In the genomic region with DNA sequence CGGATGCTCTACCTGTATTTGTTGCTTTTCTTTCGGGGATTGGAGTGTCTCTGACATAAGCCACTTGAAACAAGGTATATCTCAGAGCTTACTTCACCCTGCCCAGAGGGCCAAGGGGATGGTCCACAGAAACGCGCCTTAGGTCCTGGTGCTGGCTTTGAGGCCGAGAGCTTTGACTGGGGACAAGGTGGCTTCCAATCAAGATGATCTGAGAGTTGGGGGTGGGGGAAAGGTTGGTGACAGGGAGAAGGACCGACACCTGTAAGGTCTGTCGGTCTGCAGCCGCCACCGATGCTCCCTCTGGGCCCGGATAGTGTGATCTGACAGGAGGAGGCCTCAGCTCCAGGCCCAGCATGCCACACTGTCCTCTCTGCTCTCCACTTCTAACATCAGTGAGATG, we compare ENCODE assay signal across 13 cellular contexts. TPM values are rescaled to one million over a fixed set of nuclear protein-coding genes. Genes with fewer than 3 reads are reported as not detected.
A peak's percentile ranks its signal among the peaks of the same experiment; 100 is the strongest.
DNase-seq lines count a peak whose midpoint lies in the region; ATAC-seq and TF ChIP-seq lines count a peak whose summit lies in the region.
"Had no signal": no experiment of that assay in that cellular context is flagged by ENCODE, and none has a peak within 500 bp of the region (broad histone marks: within the 10 kb centered on the region; RNA-seq: fewer than 3 reads in every experiment).

No MANE protein-coding gene starts in this region.

- H3K4me2 ChIP-seq in OCI-LY1 (ENCODE audit: low read length), result no peak overlapping the region
- H3K4me2 ChIP-seq in osteoblast (ENCODE audit: insufficient read depth, low read length), result no peak overlapping the region

- H3K4me3 Mint-ChIP-seq in CD4-positive, alpha-beta T cell, result no peak overlapping the region
- H3K4me3 Mint-ChIP-seq: CD4-positive, CD25-positive, alpha-beta regulatory T cell had no signal

- H3K36me3 ChIP-seq in OCI-LY1 (ENCODE audit: insufficient read depth, low read length) (peaks cover 36% of the 10 kb centered on the region; the same call in 1 of the 2 replicates), breast epithelium (no peaks in the 10 kb centered on the region), osteoblast (ENCODE audit: insufficient read depth, low read length) (peaks cover 82% of the 10 kb centered on the region), body of pancreas (replicated peaks in 1 of 2; ENCODE audit: insufficient read depth in 1 of 2, low read depth in 2 of 2) (peaks cover 0 to 18% of the 10 kb centered on the region in 2 donors)

- no peak for ATAC-seq in CD4-positive, alpha-beta T cell (ENCODE audit: poor library complexity)
- ATAC-seq in GM21717 (IDR thresholded peaks at IDR 0.05; ENCODE audit: unreplicated experiment) (no peak), body of pancreas (no peak)

- no peak overlapping the region for H3K9ac ChIP-seq in OCI-LY1 (ENCODE audit: low read length)
- H3K9ac ChIP-seq: parathyroid adenoma had no signal

- H3K9me3 Mint-ChIP-seq in CD4-positive, alpha-beta T cell, result no peaks in the 10 kb centered on the region
- H3K9me3 Mint-ChIP-seq: CD4-positive, CD25-positive, alpha-beta regulatory T cell had no signal

- 74 to 82% methylated on average over 8 to 10 of the region's 10 CpGs for WGBS in body of pancreas, 2 donors

- no peak for DNase-seq in CD4-positive, alpha-beta T cell
- DNase-seq in breast epithelium (ENCODE audit: low spot score in 2 of 2) (no peak), osteoblast (ENCODE audit: insufficient read length, low spot score, missing footprints) (peak; percentile 15), medulla oblongata (ENCODE audit: extremely low spot score) (no peak), body of pancreas (no peak)
- DNase-seq: KG1; NK-92 treated with Interleukin-12 subunit alpha and Interleukin-12 subunit beta, amount 100 ng/mL, for 24 hours had no signal

- H3K9me2 ChIP-seq in OCI-LY1 (ENCODE audit: low read depth, low read length), result no peaks in the 10 kb centered on the region

- no peaks in the 10 kb centered on the region for H3K27me3 ChIP-seq in CD4-positive, alpha-beta T cell (ENCODE audit: control insufficient read depth, insufficient read depth, low read length)
- H3K27me3 ChIP-seq in OCI-LY1 (ENCODE audit: insufficient read depth, low read length) (no peaks in the 10 kb centered on the region), breast epithelium (no peaks in the 10 kb centered on the region), osteoblast (ENCODE audit: insufficient read depth, low read length) (no peaks in the 10 kb centered on the region), body of pancreas (no peaks in the 10 kb centered on the region)
- H3K27me3 ChIP-seq: adrenal gland, left lung had no signal

- intact Hi-C loops in CD4-positive, alpha-beta T cell (cut with DNase I, micrococcal nuclease), result no loop called here
- intact Hi-C loops in breast epithelium (cut with DNase I; ENCODE audit: low total_unique reads) (no loop called here), body of pancreas (cut with DNase I) (no loop called here)

- H4K20me1 ChIP-seq in OCI-LY1 (ENCODE audit: insufficient read depth, low read length) (no peaks in the 10 kb centered on the region), osteoblast (ENCODE audit: insufficient read depth, low read length) (peaks cover 32% of the 10 kb centered on the region)

- no peak for TF ChIP-seq CTCF in CD4-positive, alpha-beta T cell (IDR thresholded peaks at IDR 0.05)
- TF ChIP-seq CTCF in OCI-LY1 (IDR thresholded peaks at IDR 0.05; ENCODE audit: low read length) (no peak), breast epithelium (IDR thresholded peaks at IDR 0.05) (no peak), osteoblast (IDR thresholded peaks at IDR 0.05; ENCODE audit: extremely low read depth, low read depth, low read length) (no peak), body of pancreas (IDR thresholded peaks at IDR 0.05) (no peak)

- H3K27ac Mint-ChIP-seq in CD4-positive, alpha-beta T cell, result peak overlapping the region; percentile 49

- no peak overlapping the region for H3K27ac ChIP-seq in CD4-positive, alpha-beta T cell (ENCODE audit: low read depth, low read length)
- H3K27ac ChIP-seq in OCI-LY1 (ENCODE audit: low read depth, low read length, poor library complexity, severe bottlenecking), result peak overlapping the region; percentile 12
- peak overlapping the region; percentile 71 to 77 for H3K27ac ChIP-seq in breast epithelium
- H3K27ac ChIP-seq in osteoblast (ENCODE audit: low read depth, low read length), result peak overlapping the region; percentile 9
- H3K27ac ChIP-seq in body of pancreas, result no peak overlapping the region
- H3K27ac ChIP-seq: adrenal gland, parathyroid adenoma had no signal

- H3K79me2 ChIP-seq in OCI-LY1 (ENCODE audit: insufficient read depth, low read length) (no peaks in the 10 kb centered on the region), osteoblast (ENCODE audit: insufficient read depth, low read length) (peaks cover 13% of the 10 kb centered on the region)
- H3K79me2 ChIP-seq: parathyroid adenoma had no signal

- H2AFZ ChIP-seq in OCI-LY1 (ENCODE audit: low read length), result no peak overlapping the region
- no peak overlapping the region for H2AFZ ChIP-seq in osteoblast (ENCODE audit: low read length)
- H2AFZ ChIP-seq: parathyroid adenoma had no signal

- POLR2A ChIA-PET in CD4-positive, alpha-beta T cell (lab: Charles Lee), result interaction anchor here (0.6 to 1.0 kb wide), 2 partner anchors 33 to 136 kb away, joined by 3 to 4 read pairs; a partner anchor contains a TSS

- H3K4me1 Mint-ChIP-seq in CD4-positive, alpha-beta T cell (ENCODE audit: low read depth), result no peaks in the 10 kb centered on the region

- no peaks in the 10 kb centered on the region for H3K4me1 ChIP-seq in OCI-LY1 (ENCODE audit: insufficient read depth, low read length, severe bottlenecking)
- peaks cover 5 to 11% of the 10 kb centered on the region in 2 donors for H3K4me1 ChIP-seq in breast epithelium
- no peaks in the 10 kb centered on the region for H3K4me1 ChIP-seq in osteoblast (ENCODE audit: insufficient read depth, low read length)
- peaks cover 31% of the 10 kb centered on the region for H3K4me1 ChIP-seq in body of pancreas

- CTCF ChIA-PET in CD4-positive, alpha-beta T cell (lab: Charles Lee), result interaction anchor here (0.7 to 1.8 kb wide), 7 partner anchors 12 to 104 kb away, joined by 3 to 9 read pairs (median 4); a partner anchor contains a TSS

- H3F3A ChIP-seq in OCI-LY1 (ENCODE audit: insufficient read depth, low read length), result no peaks in the 10 kb centered on the region

- H3K9me3 ChIP-seq in CD4-positive, alpha-beta T cell (ENCODE audit: control insufficient read depth, low read length), result no peaks in the 10 kb centered on the region
- no peaks in the 10 kb centered on the region for H3K9me3 ChIP-seq in OCI-LY1 (ENCODE audit: low read length)
- H3K9me3 ChIP-seq in breast epithelium, result no peaks in the 10 kb centered on the region
- no peaks in the 10 kb centered on the region for H3K9me3 ChIP-seq in osteoblast (ENCODE audit: low read depth, low read length)
- H3K9me3 ChIP-seq in body of pancreas, result no peaks in the 10 kb centered on the region
- H3K9me3 ChIP-seq: adrenal gland, left lung had no signal

- TF ChIP-seq POLR2A in breast epithelium (IDR thresholded peaks at IDR 0.05), result no peak
- TF ChIP-seq POLR2A in body of pancreas (IDR thresholded peaks at IDR 0.05), result no peak

- H3K4me3 ChIP-seq in OCI-LY1 (ENCODE audit: low read depth, low read length, poor library complexity, severe bottlenecking) (no peak overlapping the region), breast epithelium (no peak overlapping the region), osteoblast (ENCODE audit: insufficient read depth, low read length) (no peak overlapping the region), body of pancreas (no peak overlapping the region)
- H3K4me3 ChIP-seq: adrenal gland, left lung had no signal

- H3K36me3 Mint-ChIP-seq in CD4-positive, alpha-beta T cell (ENCODE audit: low read depth), result peaks cover 74% of the 10 kb centered on the region

- no peaks in the 10 kb centered on the region for H3K27me3 Mint-ChIP-seq in CD4-positive, alpha-beta T cell
- H3K27me3 Mint-ChIP-seq: CD4-positive, CD25-positive, alpha-beta regulatory T cell had no signal

RNA-seq across cellular contexts. Expression of a gene that starts 21.8 kb away (rescaled TPM):
- under 1 TPM; 0.20 to 0.27 TPM for total RNA-seq in CD4-positive, alpha-beta T cell
- total RNA-seq in breast epithelium (under 1 TPM in 1 of 3 donors, not detected in 2; 0.44 TPM), osteoblast (not detected in 2 replicates), body of pancreas (1 to 10 TPM in 1 of 2 donors, not detected in 1; 1.0 TPM)
- total RNA-seq: left lung had no signal

RNA-seq across cellular contexts. Expression of a gene that starts 33.1 kb away (rescaled TPM):
- total RNA-seq in CD4-positive, alpha-beta T cell, result 10 to 100 TPM; 41.4 to 46.5 TPM
- 10 to 100 TPM in 1 of 3 donors, 1 to 10 TPM in 2; 4.3 to 12.3 (median 6.9) TPM for total RNA-seq in breast epithelium
- 2.7 and 3.6 TPM in 2 replicates for total RNA-seq in osteoblast
- 1 to 10 TPM; 6.5 to 9.9 TPM for total RNA-seq in body of pancreas

Comparison
In these comparisons a context has a peak if more than half of its experiments do, and no peak if none do; other contexts are left out.
1. H3K27ac ChIP-seq: peak in OCI-LY1 (single experiment), breast epithelium (2 of 2) and osteoblast (single experiment); none in CD4-positive, alpha-beta T cell (single experiment) and body of pancreas (0 of 4).